Comparison of ENCODE assay signal across 22 cellular contexts in the genomic region with DNA sequence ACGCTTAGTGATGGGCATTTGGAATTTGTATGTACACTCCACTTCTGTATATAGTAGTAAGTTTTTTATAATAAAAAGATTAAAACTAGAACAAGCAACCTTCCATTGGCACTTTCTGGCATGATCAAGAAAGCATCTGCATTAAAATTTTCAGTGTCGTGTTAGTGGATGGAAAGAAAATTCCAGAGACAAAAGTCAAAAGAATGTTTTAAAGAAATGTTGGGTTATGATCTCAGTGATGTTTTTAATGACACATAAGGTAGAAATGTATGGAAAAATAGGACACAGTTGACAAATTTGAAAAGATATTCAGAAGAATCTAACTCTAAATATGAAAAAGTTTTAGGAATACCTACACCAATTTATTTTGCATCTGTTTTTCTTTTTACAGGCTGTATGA.
DNase-seq lines count a peak whose midpoint lies in the region; ATAC-seq, FAIRE-seq and TF ChIP-seq lines count a peak whose summit lies in the region.
"Had no signal": no experiment of that assay in that cellular context is flagged by ENCODE, and none has a peak within 500 bp of the region (broad histone marks: within the 10 kb centered on the region; RNA-seq: fewer than 3 reads in every experiment).

No MANE protein-coding gene starts in this region.

- H3K79me2 ChIP-seq in astrocyte (ENCODE audit: insufficient read depth, low read length) = peaks cover 12% of the 10 kb centered on the region

- H3K4me3 ChIP-seq in astrocyte (ENCODE audit: insufficient read depth, low read depth, low read length) = no peak overlapping the region
- H3K4me3 ChIP-seq: GM23338 had no signal

- H3K9me3 ChIP-seq in astrocyte (ENCODE audit: insufficient read depth, low read depth, low read length) = no peaks in the 10 kb centered on the region

- peaks cover 9% of the 10 kb centered on the region for H3K36me3 Mint-ChIP-seq in astrocyte (ENCODE audit: low read depth, unreplicated experiment)
- H3K36me3 Mint-ChIP-seq in mesothelial cell of epicardium = peaks cover 20% of the 10 kb centered on the region

- intact Hi-C loops in left colon (cut with DNase I, micrococcal nuclease) = no loop called here

- H3K4me3 Mint-ChIP-seq in astrocyte (ENCODE audit: unreplicated experiment) = no peak overlapping the region
- no peak overlapping the region for H3K4me3 Mint-ChIP-seq in mesothelial cell of epicardium
- H3K4me3 Mint-ChIP-seq: GM23338 had no signal

- H3K4me1 Mint-ChIP-seq in astrocyte (ENCODE audit: low read depth, unreplicated experiment) (peaks cover 4% of the 10 kb centered on the region), mesothelial cell of epicardium (peaks cover 3% of the 10 kb centered on the region)
- H3K4me1 Mint-ChIP-seq: GM23338 had no signal

- H3K9ac ChIP-seq in astrocyte (ENCODE audit: low read length) = no peak overlapping the region

- H3K27me3 Mint-ChIP-seq in astrocyte (ENCODE audit: low read depth, unreplicated experiment) (no peaks in the 10 kb centered on the region), mesothelial cell of epicardium (ENCODE audit: low read depth) (no peaks in the 10 kb centered on the region)

- H3K9me3 Mint-ChIP-seq in astrocyte (ENCODE audit: unreplicated experiment) (no peaks in the 10 kb centered on the region), mesothelial cell of epicardium (no peaks in the 10 kb centered on the region)
- H3K9me3 Mint-ChIP-seq: GM23338 had no signal

- TF ChIP-seq CTCF in astrocyte (IDR thresholded peaks at IDR 0.05; ENCODE audit: insufficient read depth, low read depth, low read length) = no peak
- no peak for TF ChIP-seq CTCF in mesothelial cell of epicardium (IDR thresholded peaks at IDR 0.05; ENCODE audit: unreplicated experiment)

- H3K4me1 ChIP-seq in astrocyte (ENCODE audit: insufficient read depth, low read length) = peaks cover 7% of the 10 kb centered on the region

- peak overlapping the region; percentile 43 for H3K27ac ChIP-seq in astrocyte (ENCODE audit: low read depth, low read length)
- H3K27ac ChIP-seq: C4-2B had no signal

- no peak for FAIRE-seq in astrocyte (lab: Jason Lieb, UNC)

- no peak overlapping the region for H2AFZ ChIP-seq in astrocyte (ENCODE audit: low read depth, low read length)
- H2AFZ ChIP-seq: GM23338 had no signal

- H3K4me2 ChIP-seq in astrocyte (ENCODE audit: low read length) = peak overlapping the region; percentile 22
- H3K4me2 ChIP-seq: GM23338 had no signal

- ATAC-seq in GM19452 (IDR thresholded peaks at IDR 0.05; ENCODE audit: unreplicated experiment) = no peak
- no peak for ATAC-seq in HG03139 (IDR thresholded peaks at IDR 0.05; ENCODE audit: unreplicated experiment)
- ATAC-seq in left colon = no peak
- ATAC-seq: GM23338, HCT116 had no signal

- H4K20me1 ChIP-seq in astrocyte (ENCODE audit: insufficient read depth, low read length) = peaks cover 22% of the 10 kb centered on the region

- H3K27me3 ChIP-seq in astrocyte (ENCODE audit: insufficient read depth, low read length) = no peaks in the 10 kb centered on the region

- no peaks in the 10 kb centered on the region for H3K36me3 ChIP-seq in astrocyte (ENCODE audit: insufficient read depth, low read length)

- DNase-seq in AG08396 (ENCODE audit: low spot score) = peak; percentile 39
- peak; percentile 30 for DNase-seq in ELR (ENCODE audit: low read depth)
- peak; percentile 33 for DNase-seq in astrocyte (ENCODE audit: low read depth)
- DNase-seq in mesothelial cell of epicardium (ENCODE audit: low spot score in 2 of 2, unreplicated experiment in 2 of 2) = no peak
- no peak for DNase-seq in activated CD4-positive, alpha-beta T cell treated with anti-CD3 and anti-CD28 coated beads for 4 hours
- DNase-seq in left colon = no peak
- DNase-seq: AML-193, DMS79, GDM1, KBM-7, NCI-H1417, NCI-H187, NCI-H2107, NCI-H524, NCI-H82, OCI-M1, Right ventricle myocardium superior had no signal

- H3K27ac Mint-ChIP-seq in astrocyte (ENCODE audit: unreplicated experiment) (no peak overlapping the region), mesothelial cell of epicardium (peak overlapping the region; percentile 3)
- H3K27ac Mint-ChIP-seq: GM23338 had no signal

Comparison
In these comparisons a context has a peak if more than half of its experiments do, and no peak if none do; other contexts are left out.
1. DNase-seq: peak in AG08396 (single experiment), ELR (single experiment) and astrocyte (single experiment); none in mesothelial cell of epicardium (0 of 2), activated CD4-positive, alpha-beta T cell treated with anti-CD3 and anti-CD28 coated beads for 4 hours (0 of 2) and left colon (0 of 2).